8 cellular contexts compared by ENCODE assay signal in genomic region chr9:25964239-25964638, GRCh38.
DNase-seq lines count a peak whose midpoint lies in the region; ATAC-seq and TF ChIP-seq lines count a peak whose summit lies in the region.

No MANE protein-coding gene starts in this region.

- ATAC-seq in HG03025 (IDR thresholded peaks at IDR 0.05; ENCODE audit: low FRiP score, unreplicated experiment): peak; percentile 75
- no peak for ATAC-seq in effector memory CD8-positive, alpha-beta T cell (replicated peaks)
- ATAC-seq in GM21526 (IDR thresholded peaks at IDR 0.05; ENCODE audit: low FRiP score, unreplicated experiment): no peak

- H3K4me3 Mint-ChIP-seq in effector memory CD8-positive, alpha-beta T cell: no peak overlapping the region

- DNase-seq in NCI-H69 (lab: John Stamatoyannopoulos, UW): peak; percentile 85
- peak; percentile 61 for DNase-seq in choroid plexus epithelial cell (ENCODE audit: low read depth)
- peak; percentile 58 for DNase-seq in myocyte (ENCODE audit: low read depth)
- DNase-seq in effector memory CD8-positive, alpha-beta T cell: no peak
- no peak for DNase-seq in posterior vena cava (ENCODE audit: low spot score)

- no peak overlapping the region for H3K27ac Mint-ChIP-seq in effector memory CD8-positive, alpha-beta T cell

- H3K4me1 Mint-ChIP-seq in effector memory CD8-positive, alpha-beta T cell (ENCODE audit: low read depth in 2 of 2): no peaks in the 10 kb centered on the region

- TF ChIP-seq CTCF in GM12872 (IDR thresholded peaks at IDR 0.05; ENCODE audit: insufficient read depth, low read depth, low read length): peak; percentile 68
- TF ChIP-seq CTCF in choroid plexus epithelial cell (conservative IDR thresholded peaks at IDR 0.05; ENCODE audit: low read depth, low read length): peak; percentile 48

- no peak overlapping the region for H3K4me3 ChIP-seq in choroid plexus epithelial cell (ENCODE audit: low read depth, low read length)

- peaks cover 13 to 15% of the 10 kb centered on the region in 2 donors for H3K9me3 Mint-ChIP-seq in effector memory CD8-positive, alpha-beta T cell

- intact Hi-C loops in posterior vena cava (cut with DNase I): no loop called here

- H3K27me3 Mint-ChIP-seq in effector memory CD8-positive, alpha-beta T cell: no peaks in the 10 kb centered on the region

- H3K36me3 Mint-ChIP-seq in effector memory CD8-positive, alpha-beta T cell (ENCODE audit: insufficient read depth): no peaks in the 10 kb centered on the region

Comparison
In these comparisons a context has a peak if more than half of its experiments do, and no peak if none do; other contexts are left out.
1. DNase-seq: peak in NCI-H69 (single experiment), choroid plexus epithelial cell (single experiment) and myocyte (single experiment); none in effector memory CD8-positive, alpha-beta T cell (0 of 3) and posterior vena cava (single experiment).